11 cellular contexts compared by ENCODE assay signal in the genomic region with DNA sequence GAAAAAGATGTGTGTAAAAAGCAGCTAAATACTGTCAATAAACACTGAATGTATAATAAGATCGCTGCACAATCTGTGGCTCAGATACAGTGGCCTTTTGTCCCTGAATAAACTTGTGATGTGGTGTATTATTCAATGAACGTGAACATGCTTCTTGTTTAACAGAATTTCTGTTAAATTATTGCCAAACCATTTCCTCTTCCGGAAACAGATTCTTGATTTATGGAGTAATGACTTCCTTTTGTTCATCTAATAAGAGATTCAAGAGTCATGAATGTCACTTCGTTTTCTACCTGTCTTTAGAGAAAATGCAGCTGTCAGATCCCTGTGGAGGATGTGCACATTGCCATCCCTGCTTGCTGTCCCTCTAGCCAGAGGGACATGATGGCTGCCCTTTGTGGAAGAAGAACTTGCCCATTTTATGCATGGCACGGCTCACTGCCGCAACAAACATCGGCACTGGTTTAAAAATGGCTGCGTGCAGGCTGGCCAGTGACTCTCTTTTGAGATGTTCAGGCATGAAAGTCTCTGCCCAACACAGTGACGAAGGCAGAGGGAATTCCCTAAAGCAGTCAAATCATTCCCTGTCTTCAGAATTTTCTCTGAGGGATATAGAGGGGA. TPM values are rescaled to one million over a fixed set of nuclear protein-coding genes. Genes with fewer than 3 reads are reported as not detected.
DNase-seq lines count a peak whose midpoint lies in the region; ATAC-seq and TF ChIP-seq lines count a peak whose summit lies in the region.
"Had no signal": no experiment of that assay in that cellular context is flagged by ENCODE, and none has a peak within 500 bp of the region (broad histone marks: within the 10 kb centered on the region; RNA-seq: fewer than 3 reads in every experiment).

No MANE protein-coding gene starts in this region.

- no peaks in the 10 kb centered on the region for H4K20me1 ChIP-seq in Loucy (ENCODE audit: insufficient read depth, low read length, poor library complexity, severe bottlenecking)

- H3K27ac Mint-ChIP-seq in activated CD4-positive, alpha-beta T cell treated with anti-CD3 and anti-CD28 coated beads for 36 hours: peak overlapping the region; percentile 89
- peak overlapping the region; percentile 60 for H3K27ac Mint-ChIP-seq in activated T-helper 17 cell treated with anti-CD3 and anti-CD28 coated beads, Interleukin-2, amount 50 U/mL, for 72 hours
- H3K27ac Mint-ChIP-seq in natural killer cell: peak overlapping the region; percentile 84 to 93

- peaks cover 8% of the 10 kb centered on the region for H3K36me3 Mint-ChIP-seq in activated CD4-positive, alpha-beta T cell treated with anti-CD3 and anti-CD28 coated beads for 36 hours (ENCODE audit: low read depth)
- no peaks in the 10 kb centered on the region for H3K36me3 Mint-ChIP-seq in activated T-helper 17 cell treated with anti-CD3 and anti-CD28 coated beads, Interleukin-2, amount 50 U/mL, for 72 hours (ENCODE audit: low read depth)
- H3K36me3 Mint-ChIP-seq in natural killer cell: no peaks in the 10 kb centered on the region

- no peak for ATAC-seq in activated CD4-positive, alpha-beta T cell treated with anti-CD3 and anti-CD28 coated beads for 36 hours
- ATAC-seq in activated T-helper 17 cell treated with anti-CD3 and anti-CD28 coated beads, Interleukin-2, amount 50 U/mL, for 72 hours (replicated peaks): no peak
- ATAC-seq in natural killer cell (no peak), GM18870 (IDR thresholded peaks at IDR 0.05; ENCODE audit: unreplicated experiment) (no peak)

- no peaks in the 10 kb centered on the region for H3F3A ChIP-seq in Loucy (ENCODE audit: low read depth)

- no peak for DNase-seq in activated CD4-positive, alpha-beta T cell treated with anti-CD3 and anti-CD28 coated beads for 36 hours
- DNase-seq in activated CD4-positive, alpha-beta T cell treated with anti-CD3 and anti-CD28 coated beads for 48 hours: no peak
- DNase-seq in natural killer cell: no peak
- no peak for DNase-seq in NAMALWA (ENCODE audit: low spot score)
- DNase-seq in SHP77 (lab: John Stamatoyannopoulos, UW): no peak
- DNase-seq: SW 1271 had no signal

- peaks cover 39% of the 10 kb centered on the region for H3K4me1 Mint-ChIP-seq in activated CD4-positive, alpha-beta T cell treated with anti-CD3 and anti-CD28 coated beads for 36 hours
- H3K4me1 Mint-ChIP-seq in activated T-helper 17 cell treated with anti-CD3 and anti-CD28 coated beads, Interleukin-2, amount 50 U/mL, for 72 hours: peaks cover 9% of the 10 kb centered on the region
- H3K4me1 Mint-ChIP-seq in natural killer cell: peaks cover 33 to 36% of the 10 kb centered on the region in 2 donors

- peak overlapping the region; percentile 15 for H3K9ac ChIP-seq in Loucy (ENCODE audit: low read depth, low read length, poor library complexity, severe bottlenecking)

- H3K9me3 ChIP-seq in Loucy (ENCODE audit: insufficient read depth, low read depth, low read length): no peaks in the 10 kb centered on the region
- H3K9me3 ChIP-seq: vagina had no signal

- peak overlapping the region; percentile 55 for H3K4me3 ChIP-seq in Loucy (ENCODE audit: low read length, poor library complexity, severe bottlenecking)
- H3K4me3 ChIP-seq: vagina had no signal

- no peaks in the 10 kb centered on the region for H3K27me3 Mint-ChIP-seq in activated CD4-positive, alpha-beta T cell treated with anti-CD3 and anti-CD28 coated beads for 36 hours
- no peaks in the 10 kb centered on the region for H3K27me3 Mint-ChIP-seq in activated T-helper 17 cell treated with anti-CD3 and anti-CD28 coated beads, Interleukin-2, amount 50 U/mL, for 72 hours
- no peaks in the 10 kb centered on the region for H3K27me3 Mint-ChIP-seq in natural killer cell (ENCODE audit: low read depth in 2 of 2)

- H3K4me2 ChIP-seq in Loucy (ENCODE audit: low read depth, low read length, poor library complexity, severe bottlenecking): peak overlapping the region; percentile 74

- H3K36me3 ChIP-seq in Loucy (ENCODE audit: insufficient read depth, low read length): no peaks in the 10 kb centered on the region
- H3K36me3 ChIP-seq: vagina had no signal

- H3K27me3 ChIP-seq in Loucy (ENCODE audit: insufficient read depth, low read length, poor library complexity, severe bottlenecking): no peaks in the 10 kb centered on the region
- H3K27me3 ChIP-seq: vagina had no signal

- peaks cover 27% of the 10 kb centered on the region for H3K4me1 ChIP-seq in Loucy (ENCODE audit: insufficient read depth, low read length, poor library complexity, severe bottlenecking)

- peak overlapping the region; percentile 34 for H3K4me3 Mint-ChIP-seq in activated CD4-positive, alpha-beta T cell treated with anti-CD3 and anti-CD28 coated beads for 36 hours
- peak overlapping the region; percentile 62 for H3K4me3 Mint-ChIP-seq in activated T-helper 17 cell treated with anti-CD3 and anti-CD28 coated beads, Interleukin-2, amount 50 U/mL, for 72 hours
- H3K4me3 Mint-ChIP-seq in natural killer cell: peak overlapping the region; percentile 47

- no peaks in the 10 kb centered on the region for H3K79me2 ChIP-seq in Loucy (ENCODE audit: insufficient read depth, low read length)

- POLR2A ChIA-PET in activated CD4-positive, alpha-beta T cell treated with anti-CD3 and anti-CD28 coated beads for 36 hours (lab: Charles Lee): no interaction called here

- CTCF ChIA-PET in activated CD4-positive, alpha-beta T cell treated with anti-CD3 and anti-CD28 coated beads for 36 hours (lab: Charles Lee): no interaction called here

- no peaks in the 10 kb centered on the region for H3K9me3 Mint-ChIP-seq in activated CD4-positive, alpha-beta T cell treated with anti-CD3 and anti-CD28 coated beads for 36 hours (ENCODE audit: low read depth)
- no peaks in the 10 kb centered on the region for H3K9me3 Mint-ChIP-seq in activated T-helper 17 cell treated with anti-CD3 and anti-CD28 coated beads, Interleukin-2, amount 50 U/mL, for 72 hours
- no peaks in the 10 kb centered on the region for H3K9me3 Mint-ChIP-seq in natural killer cell

- intact Hi-C loops in activated CD4-positive, alpha-beta T cell treated with anti-CD3 and anti-CD28 coated beads for 36 hours (cut with DNase I, micrococcal nuclease): no loop called here
- intact Hi-C loops in natural killer cell (cut with micrococcal nuclease): no loop called here

- TF ChIP-seq CTCF in Loucy (conservative IDR thresholded peaks at IDR 0.05; ENCODE audit: low read length) (no peak), natural killer cell (IDR thresholded peaks at IDR 0.05) (no peak)

- H2AFZ ChIP-seq in Loucy (ENCODE audit: low read length): peak overlapping the region; percentile 59

- no peaks in the 10 kb centered on the region for H3K9me2 ChIP-seq in Loucy (replicated peaks; ENCODE audit: low read depth, low read length)

RNA-seq across cellular contexts. Expression of a gene that starts 3.1 kb away (rescaled TPM):
- 1 to 10 TPM; 2.3 to 2.4 TPM for total RNA-seq in activated CD4-positive, alpha-beta T cell treated with anti-CD3 and anti-CD28 coated beads for 36 hours
- total RNA-seq in activated T-helper 17 cell treated with anti-CD3 and anti-CD28 coated beads, Interleukin-2, amount 50 U/mL, for 72 hours: 1 to 10 TPM; 3.6 to 4.4 TPM
- total RNA-seq in natural killer cell: 1 to 10 TPM; 4.0 to 9.5 (median 6.3) TPM
- total RNA-seq: G401, vagina had no signal

RNA-seq across cellular contexts. Expression of a gene that starts 48.2 kb away (rescaled TPM):
- total RNA-seq in activated CD4-positive, alpha-beta T cell treated with anti-CD3 and anti-CD28 coated beads for 36 hours: 1 to 10 TPM; 3.4 to 4.4 TPM
- 1 to 10 TPM; 3.7 to 4.3 TPM for total RNA-seq in activated T-helper 17 cell treated with anti-CD3 and anti-CD28 coated beads, Interleukin-2, amount 50 U/mL, for 72 hours
- 10 to 100 TPM; 12.3 to 14.7 (median 12.9) TPM for total RNA-seq in natural killer cell

RNA-seq across cellular contexts. Expression of a gene that starts 51.1 kb away (rescaled TPM):
- 1 to 10 TPM; 5.8 to 6.0 TPM for total RNA-seq in activated CD4-positive, alpha-beta T cell treated with anti-CD3 and anti-CD28 coated beads for 36 hours
- total RNA-seq in activated T-helper 17 cell treated with anti-CD3 and anti-CD28 coated beads, Interleukin-2, amount 50 U/mL, for 72 hours: 1 to 10 TPM; 5.1 to 7.5 TPM
- 1 to 10 TPM; 7.7 to 8.5 (median 7.9) TPM for total RNA-seq in natural killer cell
